ENCODE assay signal across 25 cellular contexts in the genomic region with DNA sequence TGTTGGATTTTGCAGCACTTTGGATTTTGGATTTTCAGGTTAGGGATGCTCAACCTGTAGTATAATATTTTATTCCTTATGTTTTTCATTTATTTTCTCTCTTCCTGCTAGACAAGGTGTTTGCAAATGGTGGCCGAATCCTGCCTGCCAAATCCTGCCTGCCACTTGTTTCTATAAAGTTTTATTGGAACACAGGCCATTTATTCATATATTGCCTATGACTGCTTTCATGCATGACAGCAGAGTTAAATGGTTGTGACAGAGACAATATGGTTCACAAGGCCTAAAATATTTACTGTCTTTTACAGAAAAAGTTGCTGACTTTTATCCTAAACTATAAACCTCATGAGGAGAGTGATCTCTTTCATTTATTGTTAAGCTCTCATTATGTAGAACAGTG.
DNase-seq lines count a peak whose midpoint lies in the region; ATAC-seq, FAIRE-seq and TF ChIP-seq lines count a peak whose summit lies in the region.
"Had no signal": no experiment of that assay in that cellular context is flagged by ENCODE, and none has a peak within 500 bp of the region (broad histone marks: within the 10 kb centered on the region; RNA-seq: fewer than 3 reads in every experiment).

No MANE protein-coding gene starts in this region.

- no peak overlapping the region for H2AFZ ChIP-seq in GM12878 (ENCODE audit: control insufficient read depth, low read depth, low read length)

- H3K36me3 ChIP-seq in GM12878 (ENCODE audit: control insufficient read depth in 2 of 2, insufficient read depth in 2 of 2, low read length in 1 of 2) = peaks cover 0 to 12% of the 10 kb centered on the region in 2 experiments; a peak in 1 of 4 replicates

- H3K4me3 Mint-ChIP-seq in natural killer cell = no peak overlapping the region
- no peak overlapping the region for H3K4me3 Mint-ChIP-seq in natural killer cell treated with Interleukin-12 subunit alpha and Interleukin-12 subunit beta and Interleukin-15 and Interleukin-18, amount 100 ng/mL, for 72 hours
- H3K4me3 Mint-ChIP-seq in central memory CD8-positive, alpha-beta T cell = no peak overlapping the region
- H3K4me3 Mint-ChIP-seq: B cell; CD4-positive, alpha-beta T cell; CD8-positive, alpha-beta memory T cell had no signal

- H3K27ac Mint-ChIP-seq in natural killer cell = peak overlapping the region; percentile 4 to 58
- peak overlapping the region in 1 of 2 donors; percentile 10 for H3K27ac Mint-ChIP-seq in natural killer cell treated with Interleukin-12 subunit alpha and Interleukin-12 subunit beta and Interleukin-15 and Interleukin-18, amount 100 ng/mL, for 72 hours
- H3K27ac Mint-ChIP-seq in central memory CD8-positive, alpha-beta T cell (ENCODE audit: low read depth) = peak overlapping the region; percentile 6
- H3K27ac Mint-ChIP-seq: B cell; CD4-positive, alpha-beta T cell had no signal

- no peaks in the 10 kb centered on the region for H4K20me1 ChIP-seq in GM12878 (ENCODE audit: control insufficient read depth, insufficient read depth)

- POLR2A ChIA-PET in GM12878 (lab: Charles Lee) = no interaction called here

- TF ChIP-seq CTCF in natural killer cell (IDR thresholded peaks at IDR 0.05) (no peak), GM12878 (IDR thresholded peaks at IDR 0.05 in 2 of 3, conservative IDR thresholded peaks at IDR 0.05 in 1 of 3; ENCODE audit: control insufficient read depth in 2 of 3, extremely low read depth in 1 of 3, insufficient read depth in 1 of 3, low read depth in 3 of 3, low read length in 3 of 3) (no peak)

- no peaks in the 10 kb centered on the region for H3K4me1 ChIP-seq in GM12878 (ENCODE audit: control insufficient read depth, insufficient read depth, low read length)
- H3K4me1 ChIP-seq: A549; BLaER1 treated with 17β-estradiol and CSF1 and Interleukin-3, amounts not matched to agents 10 nM and 100 nM had no signal

- no peaks in the 10 kb centered on the region for H3K27me3 ChIP-seq in GM12878 (replicated peaks in 1 of 2; ENCODE audit: control insufficient read depth in 2 of 2, insufficient read depth in 2 of 2, low read length in 1 of 2)
- H3K27me3 ChIP-seq: BLaER1 treated with 17β-estradiol and CSF1 and Interleukin-3, amounts not matched to agents 10 nM and 100 nM had no signal

- CTCF ChIA-PET in GM12878 (lab: Yijun Ruan, JAX) = interaction anchor here (0.6 kb wide), 1 partner anchor 10 kb away, joined by 4 read pairs; no protein-coding TSS in a partner anchor

- DNase-seq in natural killer cell (no peak), GM12878 (ENCODE audit: low read depth, low spot score) (no peak), anterior cingulate cortex (lab: John Stamatoyannopoulos, UW) (no peak), LoVo (ENCODE audit: low spot score) (no peak)
- no peak for DNase-seq in natural killer cell treated with Interleukin-12 subunit alpha and Interleukin-12 subunit beta and Interleukin-15 and Interleukin-18, amount 100 ng/mL, for 72 hours (ENCODE audit: low spot score)
- no peak for DNase-seq in central memory CD8-positive, alpha-beta T cell (ENCODE audit: low spot score in 2 of 2)
- DNase-seq: AML-193; CD4-positive, alpha-beta T cell; CD8-positive, alpha-beta memory T cell; COR-L47; DMS 273 treated with DMSO at 0.1 percent for 48 hours; DMS153; DMS53; DMS79; DND-41; EL; GDM1 had no signal

- no peak overlapping the region for H3K4me3 ChIP-seq in GM12878
- H3K4me3 ChIP-seq: A549; BLaER1 treated with 17β-estradiol and CSF1 and Interleukin-3, amounts not matched to agents 10 nM and 100 nM had no signal

- no peak for ATAC-seq in natural killer cell
- ATAC-seq in natural killer cell treated with Interleukin-12 subunit alpha and Interleukin-12 subunit beta and Interleukin-15 and Interleukin-18, amount 100 ng/mL, for 72 hours = no peak
- ATAC-seq in GM12878 = no peak
- no peak for ATAC-seq in central memory CD8-positive, alpha-beta T cell (replicated peaks; ENCODE audit: extremely low read depth, poor library complexity, severe bottlenecking)
- ATAC-seq in GM21360 (IDR thresholded peaks at IDR 0.05; ENCODE audit: unreplicated experiment) = no peak
- ATAC-seq: A549 had no signal

- TF ChIP-seq POLR2A in GM12878 (IDR thresholded peaks at IDR 0.05; ENCODE audit: low read depth, low read length) = no peak

- no peak overlapping the region for H3K4me2 ChIP-seq in GM12878 (ENCODE audit: control insufficient read depth, insufficient read depth)
- H3K4me2 ChIP-seq: A549; BLaER1 treated with 17β-estradiol and CSF1 and Interleukin-3, amounts not matched to agents 10 nM and 100 nM had no signal

- no peak overlapping the region for H3K27ac ChIP-seq in GM12878 (ENCODE audit: control insufficient read depth, insufficient read depth)
- H3K27ac ChIP-seq: 22Rv1; A549; BLaER1 treated with 17β-estradiol and CSF1 and Interleukin-3, amounts not matched to agents 10 nM and 100 nM; C4-2B had no signal

- H3K9me3 Mint-ChIP-seq in natural killer cell = no peaks in the 10 kb centered on the region
- no peaks in the 10 kb centered on the region for H3K9me3 Mint-ChIP-seq in natural killer cell treated with Interleukin-12 subunit alpha and Interleukin-12 subunit beta and Interleukin-15 and Interleukin-18, amount 100 ng/mL, for 72 hours
- no peaks in the 10 kb centered on the region for H3K9me3 Mint-ChIP-seq in central memory CD8-positive, alpha-beta T cell
- H3K9me3 Mint-ChIP-seq: CD4-positive, alpha-beta T cell; CD8-positive, alpha-beta memory T cell had no signal

- H3K9me3 ChIP-seq in GM12878 (replicated peaks; ENCODE audit: control insufficient read depth, insufficient read depth, low read length) = no peaks in the 10 kb centered on the region
- H3K9me3 ChIP-seq: A549; BLaER1 treated with 17β-estradiol and CSF1 and Interleukin-3, amounts not matched to agents 10 nM and 100 nM had no signal

- in situ Hi-C loops in GM12878 (cut with MboI) = no loop called here

- TF ChIP-seq EP300 in GM12878 (IDR thresholded peaks at IDR 0.05; ENCODE audit: borderline replicate concordance in 1 of 2, control insufficient read depth in 1 of 2, low read depth in 2 of 2, low read length in 2 of 2) = no peak

- no peaks in the 10 kb centered on the region for H3K27me3 Mint-ChIP-seq in natural killer cell (ENCODE audit: low read depth in 2 of 2)
- H3K27me3 Mint-ChIP-seq in natural killer cell treated with Interleukin-12 subunit alpha and Interleukin-12 subunit beta and Interleukin-15 and Interleukin-18, amount 100 ng/mL, for 72 hours = no peaks in the 10 kb centered on the region
- no peaks in the 10 kb centered on the region for H3K27me3 Mint-ChIP-seq in central memory CD8-positive, alpha-beta T cell
- H3K27me3 Mint-ChIP-seq: B cell; CD4-positive, alpha-beta T cell; CD8-positive, alpha-beta memory T cell had no signal

- TF ChIP-seq RAD21 in GM12878 (IDR thresholded peaks at IDR 0.05; ENCODE audit: insufficient read depth, low read depth, low read length) = no peak

- no peaks in the 10 kb centered on the region for H3K36me3 Mint-ChIP-seq in natural killer cell
- peaks cover 15% of the 10 kb centered on the region for H3K36me3 Mint-ChIP-seq in natural killer cell treated with Interleukin-12 subunit alpha and Interleukin-12 subunit beta and Interleukin-15 and Interleukin-18, amount 100 ng/mL, for 72 hours
- H3K36me3 Mint-ChIP-seq in central memory CD8-positive, alpha-beta T cell (ENCODE audit: insufficient read depth) = peaks cover 59% of the 10 kb centered on the region

- H3K79me2 ChIP-seq in GM12878 (ENCODE audit: control insufficient read depth, insufficient read depth, low read length) = no peaks in the 10 kb centered on the region

- no peak overlapping the region for H3K9ac ChIP-seq in GM12878 (ENCODE audit: control insufficient read depth, insufficient read depth, low read length)
- H3K9ac ChIP-seq: BLaER1 treated with 17β-estradiol and CSF1 and Interleukin-3, amounts not matched to agents 10 nM and 100 nM had no signal

- WGBS in GM12878 (ENCODE audit: insufficient coverage, insufficient replicate concordance, low lambda C conversion rate, missing lambda C conversion rate) = 91% methylated on average over 1 of the region's 1 CpG

- intact Hi-C loops in natural killer cell (cut with micrococcal nuclease) (no loop called here), GM12878 (cut with micrococcal nuclease; ENCODE audit: unreplicated experiment) (no loop called here)

- FAIRE-seq in GM12878 (lab: Jason Lieb, UNC) = no peak
- FAIRE-seq: A549, GM12891, GM19239 had no signal

- BruUV-seq in GM12878 (replicated peaks; lab: Mats Ljungman, UMichigan) = no TSS peak

- SMC1A ChIA-PET in GM12878 (lab: Charles Lee; ENCODE audit: uncharacterized antibody, unreplicated experiment) = interaction anchor here (1.1 to 1.3 kb wide), 2 partner anchors 38 to 127 kb away, joined by 3 read pairs; no protein-coding TSS in a partner anchor

- RAD21 ChIA-PET in GM12878 (lab: Charles Lee; ENCODE audit: unreplicated experiment) = interaction anchor here (1.5 kb wide), 1 partner anchor 71 kb away, joined by 3 read pairs; no protein-coding TSS in a partner anchor

- H3K4me1 Mint-ChIP-seq in natural killer cell = peaks cover 0 to 4% of the 10 kb centered on the region in 2 donors
- peaks cover 0 to 4% of the 10 kb centered on the region in 2 donors for H3K4me1 Mint-ChIP-seq in natural killer cell treated with Interleukin-12 subunit alpha and Interleukin-12 subunit beta and Interleukin-15 and Interleukin-18, amount 100 ng/mL, for 72 hours (ENCODE audit: low read depth in 2 of 2)
- H3K4me1 Mint-ChIP-seq in central memory CD8-positive, alpha-beta T cell = peaks cover 10% of the 10 kb centered on the region
- H3K4me1 Mint-ChIP-seq: B cell had no signal

TF ChIP-seq in GM12878, 131 proteins besides CTCF, POLR2A, EP300 and RAD21 (continues in another document):
- no peak for TF ChIP-seq NFXL1 (IDR thresholded peaks at IDR 0.05; ENCODE audit: borderline replicate concordance)
- no peak for TF ChIP-seq MTA3 (IDR thresholded peaks at IDR 0.05; ENCODE audit: borderline replicate concordance, low read length)
